Comparison of ENCODE assay signal across 8 cellular contexts in the genomic region with DNA sequence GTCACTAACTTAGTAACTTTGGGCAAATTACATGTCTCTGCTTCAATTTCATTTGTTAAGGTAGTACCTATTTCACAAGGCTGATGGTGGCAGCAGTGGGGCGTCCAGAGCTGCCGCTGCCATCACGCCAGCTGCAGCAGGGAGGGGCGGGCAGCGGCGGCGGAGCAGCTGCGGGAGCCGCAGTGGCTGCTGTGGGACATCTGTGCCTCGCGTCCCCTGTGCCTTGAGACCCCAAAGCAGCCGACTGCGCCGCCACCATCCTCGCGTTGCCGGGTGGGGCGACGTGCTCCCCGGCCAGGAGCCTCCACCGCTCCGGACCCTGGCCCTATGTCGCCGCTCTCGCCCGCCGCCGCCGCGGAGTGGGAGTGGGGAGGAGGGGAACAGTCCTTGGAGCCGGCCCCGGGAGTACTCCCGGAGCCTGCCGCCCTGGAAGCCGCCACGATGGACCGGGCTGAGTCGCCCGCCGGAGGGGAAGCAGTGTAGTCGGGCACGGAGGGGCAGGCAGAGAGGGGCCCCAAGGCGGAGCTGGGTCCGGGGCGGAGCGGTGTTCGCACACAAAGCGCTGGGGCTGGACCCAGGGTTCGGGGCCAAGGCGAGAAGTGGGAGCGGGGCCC. TPM values are rescaled to one million over a fixed set of nuclear protein-coding genes. Genes with fewer than 3 reads are reported as not detected.
DNase-seq lines count a peak whose midpoint lies in the region; ATAC-seq and TF ChIP-seq lines count a peak whose summit lies in the region.

No MANE protein-coding gene starts in this region.

- peak overlapping the region; percentile 92 for H3K9ac ChIP-seq in mesenchymal stem cell (ENCODE audit: low read length)

- H3K4me1 ChIP-seq in mesenchymal stem cell (ENCODE audit: control insufficient read depth, insufficient read depth, low read depth, low read length): peaks cover 13% of the 10 kb centered on the region

- H3K4me3 Mint-ChIP-seq in CD14-positive monocyte: peak overlapping the region; percentile 85 to 91
- peak overlapping the region; percentile 75 for H3K4me3 Mint-ChIP-seq in endothelial cell (ENCODE audit: unreplicated experiment)

- TF ChIP-seq CTCF in CD14-positive monocyte (IDR thresholded peaks at IDR 0.05) (peak; percentile 73), endothelial cell (IDR thresholded peaks at IDR 0.05; ENCODE audit: unreplicated experiment) (no peak)

- peaks cover 5% of the 10 kb centered on the region for H3K79me1 ChIP-seq in mesenchymal stem cell (replicated peaks; ENCODE audit: low read length, poor library complexity, severe bottlenecking)

- H3K14ac ChIP-seq in mesenchymal stem cell (ENCODE audit: low read length in 2 of 2): peak overlapping the region; percentile 80 to 98

- H4K91ac ChIP-seq in mesenchymal stem cell (ENCODE audit: low read length): peak overlapping the region; percentile 98

- peak overlapping the region; percentile 100 for H2BK15ac ChIP-seq in mesenchymal stem cell (ENCODE audit: low read depth, poor library complexity, severe bottlenecking)

- H3K4ac ChIP-seq in mesenchymal stem cell (ENCODE audit: low read depth in 1 of 2, low read length in 2 of 2): peak overlapping the region; percentile 79 to 91

- H2BK120ac ChIP-seq in mesenchymal stem cell (ENCODE audit: low read depth, low read length): peak overlapping the region; percentile 87

- H3K4me2 ChIP-seq in mesenchymal stem cell (ENCODE audit: low read length, poor library complexity, severe bottlenecking): peak overlapping the region; percentile 75

- H3K27me3 Mint-ChIP-seq in CD14-positive monocyte (ENCODE audit: low read depth in 3 of 3) (peaks cover 0 to 14% (median 3%) of the 10 kb centered on the region in 3 donors), endothelial cell (ENCODE audit: unreplicated experiment) (peaks cover 2% of the 10 kb centered on the region)

- H3K9me3 ChIP-seq in mesenchymal stem cell (ENCODE audit: control insufficient read depth, low read length): no peaks in the 10 kb centered on the region

- H3K27ac Mint-ChIP-seq in CD14-positive monocyte (peak overlapping the region in 5 of 7 donors; percentile 10 to 82 (median 61)), endothelial cell (ENCODE audit: unreplicated experiment) (peak overlapping the region; percentile 7)

- H3K9me3 Mint-ChIP-seq in CD14-positive monocyte (peaks cover 0 to 8% (median 0%) of the 10 kb centered on the region in 7 donors), endothelial cell (ENCODE audit: unreplicated experiment) (no peaks in the 10 kb centered on the region)

- H3K27ac ChIP-seq in mesenchymal stem cell (ENCODE audit: low read length, poor library complexity, severe bottlenecking): peak overlapping the region; percentile 49

- H2BK12ac ChIP-seq in mesenchymal stem cell (ENCODE audit: low read length in 2 of 2): peak overlapping the region in 1 of 2 experiments; percentile 29

- H3K36me3 ChIP-seq in mesenchymal stem cell (ENCODE audit: control insufficient read depth in 1 of 2, insufficient read depth in 2 of 2, low read depth in 1 of 2, low read length in 2 of 2): peaks cover 0 to 5% of the 10 kb centered on the region in 2 experiments

- H2AFZ ChIP-seq in mesenchymal stem cell (ENCODE audit: low read depth, low read length): peak overlapping the region; percentile 99

- H3K4me3 ChIP-seq in mesenchymal stem cell (ENCODE audit: insufficient read depth in 1 of 2, low read depth in 1 of 2, low read length in 2 of 2): peak overlapping the region; percentile 87 to 91

- H2BK5ac ChIP-seq in mesenchymal stem cell (ENCODE audit: low read depth, low read length, poor library complexity, severe bottlenecking): no peak overlapping the region

- peak overlapping the region in 1 of 2 experiments; percentile 98 for H3K23ac ChIP-seq in mesenchymal stem cell (ENCODE audit: low read length in 2 of 2)

- H3K36me3 Mint-ChIP-seq in CD14-positive monocyte: no peaks in the 10 kb centered on the region
- no peaks in the 10 kb centered on the region for H3K36me3 Mint-ChIP-seq in endothelial cell (ENCODE audit: low read depth, unreplicated experiment)

- intact Hi-C loops in CD14-positive monocyte (cut with micrococcal nuclease): loop anchor here in 1 of 2 donors (10.0 kb wide), 1 partner anchor 210 kb away; no protein-coding TSS in a partner anchor

- DNase-seq in CD14-positive monocyte (ENCODE audit: low spot score) (peak; percentile 56), NCI-H345 (lab: John Stamatoyannopoulos, UW) (peak; percentile 80), endothelial cell (ENCODE audit: low spot score) (peak; percentile 69), mesenchymal stem cell (peak; percentile 65), UCSD-AML1 (lab: John Stamatoyannopoulos, UW; ENCODE audit: unreplicated experiment) (no peak)
- DNase-seq in activated CD8-positive, alpha-beta memory T cell treated with anti-CD3 and anti-CD28 coated beads for 24 hours: peak; percentile 78
- peak; percentile 21 for DNase-seq in stimulated activated CD8-positive, alpha-beta memory T cell treated with anti-CD3 and anti-CD28 coated beads, Interleukin-12 subunit alpha, Interleukin-12 subunit beta, amount 100 ng/mL, for 4 hours (ENCODE audit: low read depth)

- H3K18ac ChIP-seq in mesenchymal stem cell (ENCODE audit: low read depth in 1 of 2, low read length in 2 of 2): peak overlapping the region; percentile 86 to 100

- 1% methylated on average over 44 of the region's 51 CpGs for WGBS in mesenchymal stem cell

- ATAC-seq in GM21576 (IDR thresholded peaks at IDR 0.05; ENCODE audit: unreplicated experiment): peak; percentile 75

- H3K4me1 Mint-ChIP-seq in CD14-positive monocyte (peaks cover 13% of the 10 kb centered on the region), endothelial cell (ENCODE audit: unreplicated experiment) (peaks cover 6% of the 10 kb centered on the region)

- no peaks in the 10 kb centered on the region for H3K27me3 ChIP-seq in mesenchymal stem cell (ENCODE audit: control insufficient read depth in 1 of 2, insufficient read depth in 1 of 2, low read length in 2 of 2)

- H2AK5ac ChIP-seq in mesenchymal stem cell (ENCODE audit: low read length, severe bottlenecking): no peak overlapping the region

- peak overlapping the region; percentile 96 for H4K8ac ChIP-seq in mesenchymal stem cell (ENCODE audit: low read length)

RNA-seq across cellular contexts. Expression of a gene that starts 51.4 kb away (rescaled TPM):
- polyA plus RNA-seq in CD14-positive monocyte: 1 to 10 TPM in 1 of 2 donors, not detected in 1; 1.2 TPM
- 1.4 TPM for total RNA-seq in endothelial cell (ENCODE audit: unreplicated experiment)
- polyA plus RNA-seq in mesenchymal stem cell (2013, experiment 1 of 2): 66.0 TPM
- polyA plus RNA-seq in mesenchymal stem cell (2013, experiment 2 of 2): 64.8 TPM
